In the genomic region with DNA sequence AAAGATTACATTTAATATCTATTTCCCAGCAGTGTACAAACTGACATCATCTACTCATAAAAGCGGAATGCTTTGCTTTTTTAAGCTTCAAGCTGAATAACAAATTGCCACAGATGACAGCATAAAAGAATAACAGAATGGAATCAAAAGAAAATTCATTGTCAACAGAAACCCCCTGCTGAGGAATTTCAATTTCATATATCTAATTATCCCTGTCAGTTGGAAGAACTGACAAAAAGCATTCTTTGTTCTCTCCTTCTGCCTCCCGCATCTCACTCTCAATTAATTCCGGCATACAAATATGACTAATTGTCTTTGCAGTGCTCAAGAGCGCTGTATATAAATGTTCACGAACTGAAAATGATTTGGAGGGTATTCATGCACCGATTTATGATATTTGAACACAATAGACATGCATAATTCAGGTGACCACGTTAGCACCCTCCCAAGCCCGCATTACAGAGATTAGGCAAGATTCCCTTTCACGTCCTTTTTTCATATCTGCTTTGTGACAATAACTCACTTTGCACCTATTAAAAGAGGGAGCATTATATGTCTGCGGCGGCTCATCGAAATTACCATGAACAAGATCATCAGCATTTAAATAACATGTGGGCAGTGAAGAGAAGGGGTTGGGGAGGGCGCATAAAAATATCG, we compare ENCODE assay signal across 20 cellular contexts.
DNase-seq lines count a peak whose midpoint lies in the region; ATAC-seq, FAIRE-seq and TF ChIP-seq lines count a peak whose summit lies in the region.
"Had no signal": no experiment of that assay in that cellular context is flagged by ENCODE, and none has a peak within 500 bp of the region (broad histone marks: within the 10 kb centered on the region; RNA-seq: fewer than 3 reads in every experiment).

No MANE protein-coding gene starts in this region.

- no peak overlapping the region for H3K4me3 Mint-ChIP-seq in astrocyte (ENCODE audit: unreplicated experiment)
- H3K4me3 Mint-ChIP-seq: CD8-positive, alpha-beta T cell had no signal

- H3K36me3 ChIP-seq in astrocyte (ENCODE audit: insufficient read depth, low read length): no peaks in the 10 kb centered on the region
- H3K36me3 ChIP-seq in colonic mucosa: no peaks in the 10 kb centered on the region
- H3K36me3 ChIP-seq: BLaER1, SJSA1 had no signal

- H3K36me3 Mint-ChIP-seq in astrocyte (ENCODE audit: low read depth, unreplicated experiment): peaks cover 1% of the 10 kb centered on the region
- H3K36me3 Mint-ChIP-seq: CD8-positive, alpha-beta T cell had no signal

- H3K4me1 Mint-ChIP-seq in astrocyte (ENCODE audit: low read depth, unreplicated experiment): no peaks in the 10 kb centered on the region

- no peaks in the 10 kb centered on the region for H3K27me3 Mint-ChIP-seq in astrocyte (ENCODE audit: low read depth, unreplicated experiment)

- H3K27ac ChIP-seq in astrocyte (ENCODE audit: low read depth, low read length) (no peak overlapping the region), colonic mucosa (no peak overlapping the region)
- H3K27ac ChIP-seq: 22Rv1, BLaER1, PC-9, SJSA1 had no signal

- no peak for ATAC-seq in HG03378 (IDR thresholded peaks at IDR 0.05; ENCODE audit: unreplicated experiment)
- ATAC-seq: CD8-positive, alpha-beta T cell; HepG2 had no signal

- no peak overlapping the region for H3K27ac Mint-ChIP-seq in astrocyte (ENCODE audit: unreplicated experiment)
- H3K27ac Mint-ChIP-seq: CD8-positive, alpha-beta T cell had no signal

- H3K27me3 ChIP-seq in astrocyte (ENCODE audit: insufficient read depth, low read length): no peaks in the 10 kb centered on the region
- H3K27me3 ChIP-seq in colonic mucosa: no peaks in the 10 kb centered on the region
- H3K27me3 ChIP-seq: BLaER1, SJSA1 had no signal

- H4K20me1 ChIP-seq in astrocyte (ENCODE audit: insufficient read depth, low read length): no peaks in the 10 kb centered on the region
- H4K20me1 ChIP-seq: BLaER1 had no signal

- H3K9ac ChIP-seq in astrocyte (ENCODE audit: low read length) (no peak overlapping the region), colonic mucosa (ENCODE audit: low read depth in 2 of 2, low read length in 2 of 2) (no peak overlapping the region)
- H3K9ac ChIP-seq: BLaER1 had no signal

- H3K4me1 ChIP-seq in astrocyte (ENCODE audit: insufficient read depth, low read length) (no peaks in the 10 kb centered on the region), colonic mucosa (no peaks in the 10 kb centered on the region)
- H3K4me1 ChIP-seq: BLaER1, SJSA1 had no signal

- peaks cover 7% of the 10 kb centered on the region for H3K9me3 ChIP-seq in astrocyte (ENCODE audit: insufficient read depth, low read depth, low read length)
- H3K9me3 ChIP-seq in colonic mucosa: no peaks in the 10 kb centered on the region
- H3K9me3 ChIP-seq: BLaER1 had no signal

- no peak overlapping the region for H3K4me3 ChIP-seq in astrocyte (ENCODE audit: insufficient read depth, low read depth, low read length)
- no peak overlapping the region for H3K4me3 ChIP-seq in colonic mucosa
- H3K4me3 ChIP-seq: BLaER1, PC-9, SJSA1 had no signal

- no peak for FAIRE-seq in astrocyte (lab: Jason Lieb, UNC)
- FAIRE-seq: D721Med, GM19239, HepG2 had no signal

- H2AFZ ChIP-seq in astrocyte (ENCODE audit: low read depth, low read length): no peak overlapping the region
- H2AFZ ChIP-seq: PC-9 had no signal

- no peaks in the 10 kb centered on the region for H3K79me2 ChIP-seq in astrocyte (ENCODE audit: insufficient read depth, low read length)

- intact Hi-C loops in colonic mucosa (cut with DNase I): no loop called here

- peak; percentile 40 for DNase-seq in NCI-H1092 treated with DMSO at 0.1 percent for 48 hours (lab: John Stamatoyannopoulos, UW)
- no peak for DNase-seq in NCI-H1092 (lab: John Stamatoyannopoulos, UW)
- DNase-seq in NCI-H2081 (lab: John Stamatoyannopoulos, UW): peak; percentile 49 to 85
- DNase-seq in astrocyte (ENCODE audit: low read depth): no peak
- DNase-seq in NCI-H2171 treated with DMSO at 0.1 percent for 48 hours (lab: John Stamatoyannopoulos, UW): no peak
- DNase-seq in HT-29 (ENCODE audit: low spot score): no peak
- no peak for DNase-seq in colonic mucosa
- DNase-seq: CD8-positive, alpha-beta T cell; KG1; NCI-H2029; NCI-H446 treated with DMSO at 0.1 percent for 48 hours; NCI-H82; PC-9 had no signal

- H3K4me2 ChIP-seq in astrocyte (ENCODE audit: low read length): peak overlapping the region; percentile 42
- H3K4me2 ChIP-seq: BLaER1, PC-9 had no signal

- H3K9me3 Mint-ChIP-seq in astrocyte (ENCODE audit: unreplicated experiment): peaks cover 10% of the 10 kb centered on the region
- H3K9me3 Mint-ChIP-seq: CD8-positive, alpha-beta T cell had no signal

- TF ChIP-seq CTCF in astrocyte (IDR thresholded peaks at IDR 0.05; ENCODE audit: insufficient read depth, low read depth, low read length) (no peak), colonic mucosa (IDR thresholded peaks at IDR 0.05) (no peak)

Comparison
In these comparisons a context has a peak if more than half of its experiments do, and no peak if none do; other contexts are left out.
1. DNase-seq: peak in NCI-H1092 treated with DMSO at 0.1 percent for 48 hours (single experiment) and NCI-H2081 (2 of 2); none in NCI-H1092 (single experiment), astrocyte (single experiment), NCI-H2171 treated with DMSO at 0.1 percent for 48 hours (single experiment), HT-29 (single experiment) and colonic mucosa (single experiment).